1 cellular context compared by ENCODE assay signal in the genomic region with DNA sequence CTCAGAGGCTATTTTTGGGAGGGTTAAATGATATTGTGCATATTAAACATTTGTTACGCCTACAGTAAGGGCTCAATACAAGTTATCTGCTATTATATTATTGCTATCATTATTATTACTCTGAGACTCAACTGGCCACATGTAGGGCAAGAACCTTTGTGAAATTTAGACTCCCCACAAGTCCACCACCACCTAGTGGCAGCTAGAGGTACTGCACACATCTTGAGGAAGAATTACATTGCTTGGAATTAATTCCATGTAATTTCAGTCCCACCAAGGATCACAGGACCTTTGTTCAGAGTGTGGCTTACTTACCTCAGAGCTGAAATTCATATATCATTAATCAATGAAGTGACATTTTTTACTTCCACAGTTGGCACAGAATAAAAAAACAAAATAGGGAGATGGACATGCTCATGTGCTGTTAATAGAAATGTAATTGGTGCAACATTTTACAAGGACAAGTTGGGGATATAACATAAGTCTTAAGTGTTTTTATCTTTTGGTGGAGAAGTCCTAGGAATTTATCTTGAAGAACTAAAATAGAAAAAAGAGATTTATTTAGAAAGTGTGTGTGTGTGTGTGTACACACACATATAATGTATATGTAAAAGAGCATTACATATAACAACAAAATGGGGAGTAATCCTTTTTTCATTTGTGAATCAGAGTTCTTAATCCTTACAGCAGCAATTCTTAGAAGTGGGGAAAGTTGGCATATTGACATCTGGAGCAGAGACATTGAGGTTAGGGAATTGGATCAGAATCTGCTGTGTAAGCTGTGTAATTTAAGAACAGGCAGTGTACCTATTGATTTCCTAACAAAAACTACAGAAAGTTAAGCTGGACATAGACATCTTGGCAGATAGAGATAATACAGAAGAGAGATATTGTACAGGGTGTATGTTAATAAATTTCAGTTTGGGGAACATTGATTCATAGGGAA.
TF ChIP-seq lines count a peak whose summit lies in the region.

No MANE protein-coding gene starts in this region.

TF ChIP-seq in HepG2, 621 proteins besides CTCF, POLR2A, EP300 and RAD21 (continued from another document):
- TF ChIP-seq, protein P1, sequence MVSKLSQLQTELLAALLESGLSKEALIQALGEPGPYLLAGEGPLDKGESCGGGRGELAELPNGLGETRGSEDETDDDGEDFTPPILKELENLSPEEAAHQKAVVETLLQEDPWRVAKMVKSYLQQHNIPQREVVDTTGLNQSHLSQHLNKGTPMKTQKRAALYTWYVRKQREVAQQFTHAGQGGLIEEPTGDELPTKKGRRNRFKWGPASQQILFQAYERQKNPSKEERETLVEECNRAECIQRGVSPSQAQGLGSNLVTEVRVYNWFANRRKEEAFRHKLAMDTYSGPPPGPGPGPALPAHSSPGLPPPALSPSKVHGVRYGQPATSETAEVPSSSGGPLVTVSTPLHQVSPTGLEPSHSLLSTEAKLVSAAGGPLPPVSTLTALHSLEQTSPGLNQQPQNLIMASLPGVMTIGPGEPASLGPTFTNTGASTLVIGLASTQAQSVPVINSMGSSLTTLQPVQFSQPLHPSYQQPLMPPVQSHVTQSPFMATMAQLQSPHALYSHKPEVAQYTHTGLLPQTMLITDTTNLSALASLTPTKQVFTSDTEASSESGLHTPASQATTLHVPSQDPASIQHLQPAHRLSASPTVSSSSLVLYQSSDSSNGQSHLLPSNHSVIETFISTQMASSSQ (IDR thresholded peaks at IDR 0.05; ENCODE audit: low read depth): no peak
- TF ChIP-seq, protein P1 (CRISPR knock-in tag; IDR thresholded peaks at IDR 0.05; ENCODE audit: borderline replicate concordance): no peak
- TF ChIP-seq JUN (CRISPR knock-in tag; IDR thresholded peaks at IDR 0.05) (no peak), ZNF605 (CRISPR knock-in tag; IDR thresholded peaks at IDR 0.05) (no peak), ZC3H13 (CRISPR knock-in tag; IDR thresholded peaks at IDR 0.05) (no peak), HOXA9 (CRISPR knock-in tag; IDR thresholded peaks at IDR 0.05; ENCODE audit: borderline replicate concordance) (no peak)
